In the genomic region with DNA sequence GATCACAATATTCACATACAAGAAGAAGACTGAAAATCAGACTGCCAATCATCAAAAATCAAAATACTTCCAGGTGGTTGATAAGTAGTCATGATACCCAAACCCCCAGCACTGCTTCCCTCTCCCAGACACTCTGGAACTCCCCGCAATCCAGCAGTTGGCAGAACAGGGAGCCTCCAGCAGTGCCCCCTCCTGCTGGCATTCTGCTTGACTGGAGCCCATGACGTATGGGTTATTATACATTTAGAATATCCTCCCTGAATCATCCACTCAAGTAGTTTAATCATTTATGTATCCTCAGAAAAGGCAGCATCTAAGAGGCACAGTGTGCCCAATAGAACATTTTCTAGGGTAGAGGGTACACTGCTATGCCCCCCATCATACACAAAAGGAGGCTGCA, we compare ENCODE assay signal across 15 cellular contexts.
"Had no signal": no experiment of that assay in that cellular context is flagged by ENCODE, and none has a peak within 500 bp of the region (broad histone marks: within the 10 kb centered on the region; RNA-seq: fewer than 3 reads in every experiment).

No MANE protein-coding gene starts in this region.

- ATAC-seq: effector memory CD8-positive, alpha-beta T cell; heart left ventricle; naive thymus-derived CD4-positive, alpha-beta T cell; psoas muscle; sciatic nerve; stimulated activated memory B cell treated with anti-CD40 and anti-IgM and Interleukin-4, amounts not matched to agents 10 μg/mL and 1 μg/mL and 100 μg/mL, for 72 hours had no signal

- DNase-seq: effector memory CD8-positive, alpha-beta T cell; erythroblast; foreskin melanocyte; heart left ventricle; hippocampal formation; naive thymus-derived CD4-positive, alpha-beta T cell; nephron progenitor cell; psoas muscle; spleen; stimulated activated CD4-positive, alpha-beta T cell treated with anti-CD3 and anti-CD28 coated beads, Interleukin-15, amount 100 ng/mL, for 24 hours; stimulated activated CD4-positive, alpha-beta T cell treated with anti-CD3 and anti-CD28 coated beads, Interleukin-1b, Interleukin-23, amount 100 ng/mL, for 48 hours; stimulated activated CD4-positive, alpha-beta T cell treated with anti-CD3 and anti-CD28 coated beads, Interleukin-4, amount 100 ng/mL, for 24 hours; testis had no signal
